8 cellular contexts compared by ENCODE assay signal in the genomic region with DNA sequence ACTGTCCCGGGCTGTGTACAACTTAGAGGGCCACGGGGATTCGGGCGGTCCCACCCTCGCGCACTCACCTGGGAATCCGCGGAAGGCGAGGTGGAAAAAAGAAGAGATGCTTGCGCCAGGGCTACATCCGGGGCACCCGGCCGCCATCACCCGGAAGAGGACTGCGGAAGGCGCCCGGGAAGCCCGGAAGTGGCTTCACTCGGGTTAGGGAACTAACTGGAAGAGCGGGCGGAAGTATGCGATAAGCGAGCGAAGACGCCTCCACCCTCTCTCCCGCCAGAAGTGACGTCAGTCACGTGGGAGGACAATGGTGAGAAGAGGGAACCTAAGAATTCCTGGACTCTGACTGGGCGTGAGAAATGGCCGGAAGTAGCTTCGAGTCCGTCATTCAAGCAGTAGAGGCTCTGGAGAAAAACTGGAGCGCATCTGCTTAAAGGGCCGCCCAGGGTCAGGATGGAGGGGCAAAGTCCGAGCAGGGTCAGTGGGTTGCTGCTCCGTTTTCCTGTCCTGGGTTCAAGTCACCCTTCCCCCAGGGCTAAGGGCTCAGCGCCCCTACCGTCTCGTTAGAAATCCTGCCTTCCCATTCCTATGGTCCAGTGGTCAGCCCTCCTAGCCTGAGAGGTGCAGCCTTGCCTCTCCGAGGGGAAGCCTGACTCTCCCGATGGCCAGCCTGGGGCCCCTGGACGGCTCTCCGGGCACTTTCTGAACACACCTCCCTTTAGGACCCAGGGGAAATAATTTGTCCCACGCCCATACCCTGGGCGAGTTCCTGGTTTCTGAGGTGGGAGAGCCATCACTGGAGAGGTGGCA. TPM values are rescaled to one million over a fixed set of nuclear protein-coding genes. Genes with fewer than 3 reads are reported as not detected.
A peak's percentile ranks its signal among the peaks of the same experiment; 100 is the strongest.
DNase-seq lines count a peak whose midpoint lies in the region; ATAC-seq and TF ChIP-seq lines count a peak whose summit lies in the region.

CD2BP2 (minus strand) TSS at position 165 of the 810 bp plus-strand sequence. CDS start 627 bp downstream, outside the sequence.

- DNase-seq in GM03348 (ENCODE audit: low spot score) (peak; percentile 96), NCI-H1105 treated with DMSO at 0.1 percent for 48 hours (lab: John Stamatoyannopoulos, UW) (peak; percentile 97), glomerular visceral epithelial cell (ENCODE audit: extremely low spot score) (peak; percentile 99), occipital lobe (lab: John Stamatoyannopoulos, UW) (peak; percentile 96), suprapubic skin (ENCODE audit: low spot score in 2 of 2) (peak; percentile 97 to 98)
- DNase-seq in activated naive CD8-positive, alpha-beta T cell treated with anti-CD3 and anti-CD28 coated beads for 36 hours: peak; percentile 90

- H3K4me1 Mint-ChIP-seq in activated naive CD8-positive, alpha-beta T cell treated with anti-CD3 and anti-CD28 coated beads for 36 hours: peaks cover 40% of the 10 kb centered on the region

- TF ChIP-seq CTCF in SU-DHL-6 (IDR thresholded peaks at IDR 0.05; ENCODE audit: insufficient read depth, low read length, poor library complexity, severe bottlenecking) (no peak), suprapubic skin (IDR thresholded peaks at IDR 0.05) (no peak)

- H2AFZ ChIP-seq in SU-DHL-6 (ENCODE audit: low read depth, low read length, severe bottlenecking): no peak within 1 kb of the TSS

- no peaks in the 10 kb centered on the region for H3K27me3 ChIP-seq in SU-DHL-6 (ENCODE audit: low read length)
- H3K27me3 ChIP-seq in suprapubic skin: no peaks in the 10 kb centered on the region

- peak; percentile 31 to 32 for TF ChIP-seq POLR2A in suprapubic skin (IDR thresholded peaks at IDR 0.05)

- H3K27ac Mint-ChIP-seq in activated naive CD8-positive, alpha-beta T cell treated with anti-CD3 and anti-CD28 coated beads for 36 hours: peak within 1 kb of the TSS; percentile 92

- TF ChIP-seq EP300 in suprapubic skin (IDR thresholded peaks at IDR 0.05): no peak

- no peaks in the 10 kb centered on the region for H3K9me3 ChIP-seq in SU-DHL-6 (ENCODE audit: insufficient read depth, low read length)
- no peaks in the 10 kb centered on the region for H3K9me3 ChIP-seq in suprapubic skin

- ATAC-seq in HG02588 (IDR thresholded peaks at IDR 0.05; ENCODE audit: unreplicated experiment): peak; percentile 64

- peak within 1 kb of the TSS; percentile 72 for H3K27ac ChIP-seq in SU-DHL-6 (ENCODE audit: low read depth, low read length)
- H3K27ac ChIP-seq in suprapubic skin: peak within 1 kb of the TSS; percentile 95

- WGBS in suprapubic skin: under 1% methylated on average over 40 of the region's 45 CpGs

- H3F3A ChIP-seq in SU-DHL-6 (ENCODE audit: insufficient read depth): peaks cover 37% of the 10 kb centered on the region

- peaks cover 53% of the 10 kb centered on the region for H3K4me1 ChIP-seq in suprapubic skin

- H3K4me2 ChIP-seq in SU-DHL-6 (ENCODE audit: low read depth, low read length, poor library complexity, severe bottlenecking): peak within 1 kb of the TSS; percentile 90

- peaks cover 21% of the 10 kb centered on the region for H3K79me2 ChIP-seq in SU-DHL-6 (ENCODE audit: insufficient read depth, low read length)

- H3K27me3 Mint-ChIP-seq in activated naive CD8-positive, alpha-beta T cell treated with anti-CD3 and anti-CD28 coated beads for 36 hours: no peaks in the 10 kb centered on the region

- H3K9me3 Mint-ChIP-seq in activated naive CD8-positive, alpha-beta T cell treated with anti-CD3 and anti-CD28 coated beads for 36 hours: no peaks in the 10 kb centered on the region

- H3K9ac ChIP-seq in SU-DHL-6 (ENCODE audit: low read length): peak within 1 kb of the TSS; percentile 95

- peaks cover 23% of the 10 kb centered on the region for H3K36me3 Mint-ChIP-seq in activated naive CD8-positive, alpha-beta T cell treated with anti-CD3 and anti-CD28 coated beads for 36 hours

- H3K9me2 ChIP-seq in SU-DHL-6 (replicated peaks; ENCODE audit: insufficient read depth, low read length): no peaks in the 10 kb centered on the region

- H4K20me1 ChIP-seq in SU-DHL-6 (ENCODE audit: low read depth, low read length): no peaks in the 10 kb centered on the region

- peak within 1 kb of the TSS; percentile 91 for H3K4me3 Mint-ChIP-seq in activated naive CD8-positive, alpha-beta T cell treated with anti-CD3 and anti-CD28 coated beads for 36 hours

- H3K36me3 ChIP-seq in SU-DHL-6 (ENCODE audit: low read length): no peaks in the 10 kb centered on the region
- H3K36me3 ChIP-seq in suprapubic skin: peaks cover 62% of the 10 kb centered on the region

- H3K4me3 ChIP-seq in SU-DHL-6 (ENCODE audit: insufficient read depth, low read length, poor library complexity, severe bottlenecking) (peak within 1 kb of the TSS; percentile 88), suprapubic skin (peak within 1 kb of the TSS; percentile 80)

RNA-seq across cellular contexts. Expression of gene CD2BP2, which starts in this region (rescaled TPM):
- total RNA-seq in activated naive CD8-positive, alpha-beta T cell treated with anti-CD3 and anti-CD28 coated beads for 36 hours: 10 to 100 TPM; 60.7 to 66.8 TPM
- total RNA-seq in occipital lobe: 39.8 TPM
- total RNA-seq in suprapubic skin: 10 to 100 TPM; 21.6 to 34.9 (median 27.7) TPM

Comparison
In these comparisons a context has a peak if more than half of its experiments do, and no peak if none do; other contexts are left out.
1. Peak in every context shown above with its lines: DNase-seq, ATAC-seq, H3K4me3 ChIP-seq and H3K27ac ChIP-seq.